Comparison of ENCODE assay signal across 1 cellular context in the genomic region with DNA sequence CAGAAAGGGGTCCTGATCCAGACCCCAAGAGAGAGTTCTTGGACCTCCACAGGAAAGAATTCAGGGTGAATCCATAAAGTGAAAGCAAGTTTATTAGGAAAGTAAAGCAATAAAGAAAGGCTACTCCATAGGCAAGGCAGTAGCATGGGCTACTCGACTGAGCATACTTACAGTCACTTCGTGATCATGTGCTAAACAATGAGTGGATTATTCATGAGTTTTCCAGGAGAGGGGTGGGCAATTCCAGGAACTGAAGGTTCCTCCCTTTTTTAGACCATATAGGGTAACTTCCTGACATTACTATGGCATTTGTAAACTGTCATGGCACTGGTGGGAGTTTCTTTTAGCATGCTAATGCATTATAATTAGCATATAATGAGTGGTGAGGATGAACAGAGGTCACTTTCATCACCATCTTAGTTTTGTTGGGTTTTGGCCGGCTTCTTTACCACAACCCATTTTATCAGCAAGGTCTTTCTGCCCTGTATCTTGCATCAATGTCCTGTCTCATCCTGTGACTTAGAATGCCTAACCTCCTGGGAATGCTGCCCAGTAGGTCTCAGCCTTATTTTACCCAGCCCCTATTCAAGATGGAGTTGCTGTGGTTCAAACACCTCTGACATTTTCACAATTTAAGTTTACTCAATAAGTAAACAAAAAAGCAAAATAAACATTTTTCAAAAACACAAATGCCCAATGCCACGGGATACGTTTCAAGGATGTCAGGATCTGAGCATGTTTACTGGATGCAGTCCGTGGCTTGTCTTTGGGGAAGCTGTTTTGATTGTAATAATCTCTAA.
TF ChIP-seq lines count a peak whose summit lies in the region.

No MANE protein-coding gene starts in this region.

TF ChIP-seq in K562, 482 proteins besides CTCF, POLR2A, EP300 and RAD21 (continued from another document and continues in another):
- TF ChIP-seq, protein P1, sequence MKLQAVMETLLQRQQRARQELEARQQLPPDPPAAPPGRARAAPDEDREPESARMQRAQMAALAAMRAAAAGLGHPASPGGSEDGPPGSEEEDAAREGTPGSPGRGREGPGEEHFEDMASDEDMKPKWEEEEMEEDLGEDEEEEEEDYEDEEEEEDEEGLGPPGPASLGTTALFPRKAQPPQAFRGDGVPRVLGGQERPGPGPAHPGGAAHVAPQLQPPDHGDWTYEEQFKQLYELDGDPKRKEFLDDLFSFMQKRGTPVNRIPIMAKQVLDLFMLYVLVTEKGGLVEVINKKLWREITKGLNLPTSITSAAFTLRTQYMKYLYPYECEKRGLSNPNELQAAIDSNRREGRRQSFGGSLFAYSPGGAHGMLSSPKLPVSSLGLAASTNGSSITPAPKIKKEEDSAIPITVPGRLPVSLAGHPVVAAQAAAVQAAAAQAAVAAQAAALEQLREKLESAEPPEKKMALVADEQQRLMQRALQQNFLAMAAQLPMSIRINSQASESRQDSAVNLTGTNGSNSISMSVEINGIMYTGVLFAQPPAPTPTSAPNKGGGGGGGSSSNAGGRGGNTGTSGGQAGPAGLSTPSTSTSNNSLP (IDR thresholded peaks at IDR 0.05; ENCODE audit: borderline replicate concordance, low read depth, low read length), result no peak; the same call in 1 of the 2 replicates
- TF ChIP-seq, protein P2, sequence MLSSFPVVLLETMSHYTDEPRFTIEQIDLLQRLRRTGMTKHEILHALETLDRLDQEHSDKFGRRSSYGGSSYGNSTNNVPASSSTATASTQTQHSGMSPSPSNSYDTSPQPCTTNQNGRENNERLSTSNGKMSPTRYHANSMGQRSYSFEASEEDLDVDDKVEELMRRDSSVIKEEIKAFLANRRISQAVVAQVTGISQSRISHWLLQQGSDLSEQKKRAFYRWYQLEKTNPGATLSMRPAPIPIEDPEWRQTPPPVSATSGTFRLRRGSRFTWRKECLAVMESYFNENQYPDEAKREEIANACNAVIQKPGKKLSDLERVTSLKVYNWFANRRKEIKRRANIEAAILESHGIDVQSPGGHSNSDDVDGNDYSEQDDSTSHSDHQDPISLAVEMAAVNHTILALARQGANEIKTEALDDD (IDR thresholded peaks at IDR 0.05), result no peak
- TF ChIP-seq FOS (IDR thresholded peaks at IDR 0.05; ENCODE audit: extremely low read depth, insufficient read length) (no peak), HCFC1 (IDR thresholded peaks at IDR 0.05; ENCODE audit: low read depth, low read length) (no peak), FIP1L1 (IDR thresholded peaks at IDR 0.05; ENCODE audit: low read depth, low read length, poor library complexity, severe bottlenecking) (no peak), MEF2D (tag; conservative IDR thresholded peaks at IDR 0.05; ENCODE audit: low read depth) (peak; percentile 98), ZFP1 (CRISPR knock-in tag; IDR thresholded peaks at IDR 0.05) (peak; percentile 94), CSDE1 (IDR thresholded peaks at IDR 0.05) (no peak; a peak in 1 of 4 replicates), ZNF668 (CRISPR knock-in tag; IDR thresholded peaks at IDR 0.05) (peak; percentile 98), TCF15 (CRISPR knock-in tag; IDR thresholded peaks at IDR 0.05) (peak; percentile 96), PHTF2 (CRISPR knock-in tag; IDR thresholded peaks at IDR 0.05) (peak; percentile 91), ATF7 (IDR thresholded peaks at IDR 0.05) (peak; percentile 76), ZNF644 (tag; IDR thresholded peaks at IDR 0.05; ENCODE audit: low read depth) (peak; percentile 99), C11orf30 (IDR thresholded peaks at IDR 0.05; ENCODE audit: low read depth) (no peak), ZNF197 (CRISPR knock-in tag; IDR thresholded peaks at IDR 0.05; ENCODE audit: low read depth) (peak; percentile 100), ZNF217 (CRISPR knock-in tag; IDR thresholded peaks at IDR 0.05) (no peak), MECOM (CRISPR knock-in tag; IDR thresholded peaks at IDR 0.05) (peak; percentile 99), JUND (IDR thresholded peaks at IDR 0.05; ENCODE audit: borderline replicate concordance, low read depth, low read length) (peak; percentile 63), JUND (tag; IDR thresholded peaks at IDR 0.05; ENCODE audit: borderline replicate concordance, low read depth, low read length) (peak; percentile 81; the same call in 2 of the 3 replicates), MAZ (CRISPR knock-in tag; conservative IDR thresholded peaks at IDR 0.05 in 1 of 2, IDR thresholded peaks at IDR 0.05 in 1 of 2) (peak in 1 of 2 experiments; percentile 96; a peak in 2 of 4 replicates), ZNF263 (CRISPR knock-in tag; IDR thresholded peaks at IDR 0.05; ENCODE audit: borderline replicate concordance) (no peak), EP400 (IDR thresholded peaks at IDR 0.05) (peak; percentile 75), SMARCB1 (IDR thresholded peaks at IDR 0.05; ENCODE audit: insufficient read length, low read depth) (no peak), ZNF121 (CRISPR knock-in tag; conservative IDR thresholded peaks at IDR 0.05) (no peak), HDAC1 (IDR thresholded peaks at IDR 0.05) (no peak), ZBTB9 (CRISPR knock-in tag; IDR thresholded peaks at IDR 0.05) (peak; percentile 99), TAF9B (IDR thresholded peaks at IDR 0.05; ENCODE audit: partially characterized antibody) (peak; percentile 56), ZNF146 (CRISPR knock-in tag; IDR thresholded peaks at IDR 0.05; ENCODE audit: unreplicated experiment) (no peak), MCM3 (IDR thresholded peaks at IDR 0.05) (no peak), DMBX1 (CRISPR knock-in tag; IDR thresholded peaks at IDR 0.05; ENCODE audit: borderline replicate concordance) (peak; percentile 99), HMG20A (CRISPR knock-in tag; conservative IDR thresholded peaks at IDR 0.05) (peak; percentile 82), NR2C2 (CRISPR knock-in tag; IDR thresholded peaks at IDR 0.05) (no peak), NR2C2 (tag; IDR thresholded peaks at IDR 0.05) (peak; percentile 94), SPI1 (IDR thresholded peaks at IDR 0.05; ENCODE audit: borderline replicate concordance, low read depth, low read length) (no peak), SIRT6 (IDR thresholded peaks at IDR 0.05; ENCODE audit: low read depth, low read length) (no peak), PBX2 (CRISPR knock-in tag; IDR thresholded peaks at IDR 0.05; ENCODE audit: low read depth) (no peak), PBX2 (tag; conservative IDR thresholded peaks at IDR 0.05; ENCODE audit: low read depth) (peak; percentile 89)
- TF ChIP-seq, protein P3, sequence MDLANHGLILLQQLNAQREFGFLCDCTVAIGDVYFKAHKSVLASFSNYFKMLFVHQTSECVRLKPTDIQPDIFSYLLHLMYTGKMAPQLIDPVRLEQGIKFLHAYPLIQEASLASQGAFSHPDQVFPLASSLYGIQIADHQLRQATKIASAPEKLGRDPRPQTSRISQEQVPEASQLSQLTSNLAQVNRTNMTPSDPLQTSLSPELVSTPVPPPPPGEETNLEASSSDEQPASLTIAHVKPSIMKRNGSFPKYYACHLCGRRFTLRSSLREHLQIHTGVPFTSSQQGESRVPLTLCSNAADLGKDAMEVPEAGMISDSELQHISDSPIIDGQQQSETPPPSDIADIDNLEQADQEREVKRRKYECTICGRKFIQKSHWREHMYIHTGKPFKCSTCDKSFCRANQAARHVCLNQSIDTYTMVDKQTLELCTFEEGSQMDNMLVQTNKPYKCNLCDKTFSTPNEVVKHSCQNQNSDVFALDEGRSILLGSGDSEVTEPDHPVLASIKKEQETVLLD (IDR thresholded peaks at IDR 0.05), result no peak
- TF ChIP-seq, protein P4, sequence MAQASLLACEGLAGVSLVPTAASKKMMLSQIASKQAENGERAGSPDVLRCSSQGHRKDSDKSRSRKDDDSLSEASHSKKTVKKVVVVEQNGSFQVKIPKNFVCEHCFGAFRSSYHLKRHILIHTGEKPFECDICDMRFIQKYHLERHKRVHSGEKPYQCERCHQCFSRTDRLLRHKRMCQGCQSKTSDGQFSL (CRISPR knock-in tag; IDR thresholded peaks at IDR 0.05), result no peak
- TF ChIP-seq, protein P4 (tag; IDR thresholded peaks at IDR 0.05), result peak; percentile 51 to 99
- TF ChIP-seq, protein P5, sequence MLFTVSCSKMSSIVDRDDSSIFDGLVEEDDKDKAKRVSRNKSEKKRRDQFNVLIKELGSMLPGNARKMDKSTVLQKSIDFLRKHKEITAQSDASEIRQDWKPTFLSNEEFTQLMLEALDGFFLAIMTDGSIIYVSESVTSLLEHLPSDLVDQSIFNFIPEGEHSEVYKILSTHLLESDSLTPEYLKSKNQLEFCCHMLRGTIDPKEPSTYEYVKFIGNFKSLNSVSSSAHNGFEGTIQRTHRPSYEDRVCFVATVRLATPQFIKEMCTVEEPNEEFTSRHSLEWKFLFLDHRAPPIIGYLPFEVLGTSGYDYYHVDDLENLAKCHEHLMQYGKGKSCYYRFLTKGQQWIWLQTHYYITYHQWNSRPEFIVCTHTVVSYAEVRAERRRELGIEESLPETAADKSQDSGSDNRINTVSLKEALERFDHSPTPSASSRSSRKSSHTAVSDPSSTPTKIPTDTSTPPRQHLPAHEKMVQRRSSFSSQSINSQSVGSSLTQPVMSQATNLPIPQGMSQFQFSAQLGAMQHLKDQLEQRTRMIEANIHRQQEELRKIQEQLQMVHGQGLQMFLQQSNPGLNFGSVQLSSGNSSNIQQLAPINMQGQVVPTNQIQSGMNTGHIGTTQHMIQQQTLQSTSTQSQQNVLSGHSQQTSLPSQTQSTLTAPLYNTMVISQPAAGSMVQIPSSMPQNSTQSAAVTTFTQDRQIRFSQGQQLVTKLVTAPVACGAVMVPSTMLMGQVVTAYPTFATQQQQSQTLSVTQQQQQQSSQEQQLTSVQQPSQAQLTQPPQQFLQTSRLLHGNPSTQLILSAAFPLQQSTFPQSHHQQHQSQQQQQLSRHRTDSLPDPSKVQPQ (CRISPR knock-in tag; IDR thresholded peaks at IDR 0.05; ENCODE audit: borderline replicate concordance), result peak; percentile 83; the same call in 1 of the 2 replicates
- TF ChIP-seq, protein P6, sequence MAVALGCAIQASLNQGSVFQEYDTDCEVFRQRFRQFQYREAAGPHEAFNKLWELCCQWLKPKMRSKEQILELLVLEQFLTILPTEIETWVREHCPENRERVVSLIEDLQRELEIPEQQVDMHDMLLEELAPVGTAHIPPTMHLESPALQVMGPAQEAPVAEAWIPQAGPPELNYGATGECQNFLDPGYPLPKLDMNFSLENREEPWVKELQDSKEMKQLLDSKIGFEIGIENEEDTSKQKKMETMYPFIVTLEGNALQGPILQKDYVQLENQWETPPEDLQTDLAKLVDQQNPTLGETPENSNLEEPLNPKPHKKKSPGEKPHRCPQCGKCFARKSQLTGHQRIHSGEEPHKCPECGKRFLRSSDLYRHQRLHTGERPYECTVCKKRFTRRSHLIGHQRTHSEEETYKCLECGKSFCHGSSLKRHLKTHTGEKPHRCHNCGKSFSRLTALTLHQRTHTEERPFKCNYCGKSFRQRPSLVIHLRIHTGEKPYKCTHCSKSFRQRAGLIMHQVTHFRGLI (CRISPR knock-in tag; IDR thresholded peaks at IDR 0.05), result peak; percentile 98
- TF ChIP-seq, protein P7, sequence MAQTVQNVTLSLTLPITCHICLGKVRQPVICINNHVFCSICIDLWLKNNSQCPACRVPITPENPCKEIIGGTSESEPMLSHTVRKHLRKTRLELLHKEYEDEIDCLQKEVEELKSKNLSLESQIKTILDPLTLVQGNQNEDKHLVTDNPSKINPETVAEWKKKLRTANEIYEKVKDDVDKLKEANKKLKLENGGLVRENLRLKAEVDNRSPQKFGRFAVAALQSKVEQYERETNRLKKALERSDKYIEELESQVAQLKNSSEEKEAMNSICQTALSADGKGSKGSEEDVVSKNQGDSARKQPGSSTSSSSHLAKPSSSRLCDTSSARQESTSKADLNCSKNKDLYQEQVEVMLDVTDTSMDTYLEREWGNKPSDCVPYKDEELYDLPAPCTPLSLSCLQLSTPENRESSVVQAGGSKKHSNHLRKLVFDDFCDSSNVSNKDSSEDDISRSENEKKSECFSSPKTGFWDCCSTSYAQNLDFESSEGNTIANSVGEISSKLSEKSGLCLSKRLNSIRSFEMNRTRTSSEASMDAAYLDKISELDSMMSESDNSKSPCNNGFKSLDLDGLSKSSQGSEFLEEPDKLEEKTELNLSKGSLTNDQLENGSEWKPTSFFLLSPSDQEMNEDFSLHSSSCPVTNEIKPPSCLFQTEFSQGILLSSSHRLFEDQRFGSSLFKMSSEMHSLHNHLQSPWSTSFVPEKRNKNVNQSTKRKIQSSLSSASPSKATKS (CRISPR knock-in tag; IDR thresholded peaks at IDR 0.05), result peak; percentile 96
- TF ChIP-seq, protein P8, sequence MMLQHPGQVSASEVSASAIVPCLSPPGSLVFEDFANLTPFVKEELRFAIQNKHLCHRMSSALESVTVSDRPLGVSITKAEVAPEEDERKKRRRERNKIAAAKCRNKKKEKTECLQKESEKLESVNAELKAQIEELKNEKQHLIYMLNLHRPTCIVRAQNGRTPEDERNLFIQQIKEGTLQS (IDR thresholded peaks at IDR 0.05), result peak; percentile 73
- TF ChIP-seq, protein P8 (CRISPR knock-in tag; conservative IDR thresholded peaks at IDR 0.05), result no peak
